Comparison of ENCODE assay signal across 1 cellular context in genomic region chr16:9258423-9259051, GRCh38.
TF ChIP-seq lines count a peak whose summit lies in the region.

No MANE protein-coding gene starts in this region.

TF ChIP-seq in HepG2, 621 proteins besides CTCF, POLR2A, EP300 and RAD21 (continued from another document and continues in another):
- no peak for TF ChIP-seq PREB (CRISPR knock-in tag; IDR thresholded peaks at IDR 0.05)
- no peak for TF ChIP-seq REL (CRISPR knock-in tag; conservative IDR thresholded peaks at IDR 0.05)
- TF ChIP-seq MAX (IDR thresholded peaks at IDR 0.05): no peak
- no peak for TF ChIP-seq ZNF746 (CRISPR knock-in tag; IDR thresholded peaks at IDR 0.05)
- peak; percentile 49; the same call in 1 of the 2 replicates for TF ChIP-seq ZFP90 (CRISPR knock-in tag; IDR thresholded peaks at IDR 0.05; ENCODE audit: borderline replicate concordance)
- no peak for TF ChIP-seq CREM (IDR thresholded peaks at IDR 0.05)
- no peak for TF ChIP-seq CREM (CRISPR knock-in tag; IDR thresholded peaks at IDR 0.05)
- no peak for TF ChIP-seq HDAC2 (CRISPR knock-in tag; IDR thresholded peaks at IDR 0.05)
- TF ChIP-seq PLRG1 (conservative IDR thresholded peaks at IDR 0.05): no peak
- no peak for TF ChIP-seq ASH2L (IDR thresholded peaks at IDR 0.05; ENCODE audit: insufficient read length, low read depth, low read length)
- TF ChIP-seq TOE1 (CRISPR knock-in tag; IDR thresholded peaks at IDR 0.05): no peak
- no peak for TF ChIP-seq IRX3 (CRISPR knock-in tag; IDR thresholded peaks at IDR 0.05; ENCODE audit: borderline replicate concordance, low read depth)
- TF ChIP-seq LBX2 (CRISPR knock-in tag; IDR thresholded peaks at IDR 0.05; ENCODE audit: borderline replicate concordance): 0 out of 2 replicates have a peak, but pooled peaks have one; percentile 47
- peak; percentile 15; the same call in 1 of the 2 replicates for TF ChIP-seq ZNF142 (CRISPR knock-in tag; IDR thresholded peaks at IDR 0.05)
- TF ChIP-seq ZNF691 (CRISPR knock-in tag; IDR thresholded peaks at IDR 0.05; ENCODE audit: borderline replicate concordance, low read depth): no peak
- TF ChIP-seq HCFC1 (IDR thresholded peaks at IDR 0.05; ENCODE audit: low read depth, low read length): no peak
- no peak for TF ChIP-seq ZC3H4 (CRISPR knock-in tag; IDR thresholded peaks at IDR 0.05; ENCODE audit: borderline replicate concordance)
- no peak for TF ChIP-seq JUN (CRISPR knock-in tag; IDR thresholded peaks at IDR 0.05)
- TF ChIP-seq ATF4 (CRISPR knock-in tag; IDR thresholded peaks at IDR 0.05): no peak
- TF ChIP-seq ZBTB1 (CRISPR knock-in tag; IDR thresholded peaks at IDR 0.05; ENCODE audit: borderline replicate concordance): no peak
- TF ChIP-seq HOXA7 (CRISPR knock-in tag; IDR thresholded peaks at IDR 0.05): no peak
- TF ChIP-seq ZBTB40 (IDR thresholded peaks at IDR 0.05): no peak
- TF ChIP-seq ZBTB40 (CRISPR knock-in tag; IDR thresholded peaks at IDR 0.05): 0 out of 2 replicates have a peak, but pooled peaks have one; percentile 37
- TF ChIP-seq ONECUT2 (CRISPR knock-in tag; IDR thresholded peaks at IDR 0.05): no peak
- TF ChIP-seq TP53 (CRISPR knock-in tag; conservative IDR thresholded peaks at IDR 0.05): no peak
- no peak for TF ChIP-seq NAIF1 (CRISPR knock-in tag; IDR thresholded peaks at IDR 0.05; ENCODE audit: borderline replicate concordance)
- no peak for TF ChIP-seq KLF11 (CRISPR knock-in tag; IDR thresholded peaks at IDR 0.05)
- no peak for TF ChIP-seq IRF9 (CRISPR knock-in tag; IDR thresholded peaks at IDR 0.05; ENCODE audit: borderline replicate concordance)
- no peak for TF ChIP-seq IKZF5 (CRISPR knock-in tag; IDR thresholded peaks at IDR 0.05)
- no peak for TF ChIP-seq ZBTB21 (CRISPR knock-in tag; IDR thresholded peaks at IDR 0.05)
- peak; percentile 72 for TF ChIP-seq SMC3 (IDR thresholded peaks at IDR 0.05; ENCODE audit: low read length)
- no peak for TF ChIP-seq ZNF768 (CRISPR knock-in tag; IDR thresholded peaks at IDR 0.05)
- no peak for TF ChIP-seq CCAR2 (optimal IDR thresholded peaks at IDR 0.05; ENCODE audit: low read depth, low read length)
- no peak for TF ChIP-seq ZFP62 (CRISPR knock-in tag; IDR thresholded peaks at IDR 0.05)
- no peak for TF ChIP-seq POLR2G (IDR thresholded peaks at IDR 0.05; ENCODE audit: low read depth, low read length)
- no peak for TF ChIP-seq ZKSCAN5 (CRISPR knock-in tag; IDR thresholded peaks at IDR 0.05)
- TF ChIP-seq ZNF280B (CRISPR knock-in tag; IDR thresholded peaks at IDR 0.05; ENCODE audit: borderline replicate concordance): no peak
